Comparison of ENCODE assay signal across 33 cellular contexts in the genomic region with DNA sequence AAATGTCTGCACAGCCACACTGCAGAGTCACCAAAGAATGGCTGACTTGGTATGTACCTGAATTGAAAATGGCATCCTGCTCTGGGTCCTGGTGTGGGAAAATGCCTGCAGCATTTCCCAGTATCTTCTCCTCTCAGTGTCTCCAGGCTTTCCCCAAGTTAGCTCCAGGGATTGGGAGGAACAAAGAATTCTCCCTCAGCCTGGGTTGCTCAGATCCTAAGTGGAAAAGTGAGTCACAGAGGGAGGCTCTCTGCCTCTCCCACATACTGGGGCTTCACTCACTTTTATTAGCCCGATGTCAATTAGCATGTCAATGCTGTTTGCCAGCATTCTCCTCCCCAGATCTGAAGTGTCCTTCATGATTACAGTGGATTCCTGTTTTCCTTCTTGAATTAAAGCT.
"Had no signal": no experiment of that assay in that cellular context is flagged by ENCODE, and none has a peak within 500 bp of the region (broad histone marks: within the 10 kb centered on the region; RNA-seq: fewer than 3 reads in every experiment).

No MANE protein-coding gene starts in this region.

- H3K4me3 ChIP-seq: colonic mucosa, esophagus squamous epithelium, gastroesophageal sphincter had no signal

- H3K4me3 Mint-ChIP-seq: activated B cell treated with CpG ODN at 0.5 μM for 24 hours; activated CD4-positive, alpha-beta memory T cell treated with anti-CD3 and anti-CD28 coated beads for 36 hours; activated CD4-positive, alpha-beta T cell treated with anti-CD3 and anti-CD28 coated beads for 36 hours; activated CD4-positive, alpha-beta T cell treated with anti-CD3 and anti-CD28 coated beads, Interleukin-2, amount 10 ng/mL, durations not matched to agents 24 days and 14 days; activated CD8-positive, alpha-beta memory T cell treated with anti-CD3 and anti-CD28 coated beads, Interleukin-2, amount 10 ng/mL, durations not matched to agents 7 days and 5 days; activated CD8-positive, alpha-beta T cell treated with anti-CD3 and anti-CD28 coated beads, Interleukin-2, amount 10 ng/mL, durations not matched to agents 7 days and 5 days; activated naive CD4-positive, alpha-beta T cell treated with anti-CD3 and anti-CD28 coated beads, Interleukin-2, amount 10 ng/mL, durations not matched to agents 7 days and 5 days; activated naive CD8-positive, alpha-beta T cell treated with anti-CD3 and anti-CD28 coated beads, Interleukin-2, amount 10 ng/mL, durations not matched to agents 7 days and 5 days; activated T-helper 1 cell treated with anti-CD3 and anti-CD28 coated beads, Interleukin-12 subunit alpha, Interleukin-12 subunit beta, Interleukin-2, Interleukin-4 antibody, amounts not matched to agents 30 ng/mL and 10 ng/mL and 1 ng/mL, durations not matched to agents 14 hours and 24 hours and 36 hours; T-cell; T-helper 1 cell treated with Interleukin-12 subunit alpha and Interleukin-12 subunit beta and Interleukin-4 antibody, amounts not matched to agents 30 μg/mL and 1 μg/mL, for 36 hours; T-helper 2 cell treated with Interferon-gamma antibody and Interleukin-4, amounts not matched to agents 5 μg/mL and 100 μg/mL, for 36 hours had no signal

- H3K4me1 ChIP-seq: colonic mucosa, esophagus squamous epithelium, gastroesophageal sphincter had no signal

- H3K27me3 Mint-ChIP-seq: activated B cell treated with CpG ODN at 0.5 μM for 24 hours; activated CD4-positive, alpha-beta memory T cell treated with anti-CD3 and anti-CD28 coated beads for 36 hours; activated CD4-positive, alpha-beta T cell treated with anti-CD3 and anti-CD28 coated beads for 36 hours; activated CD4-positive, alpha-beta T cell treated with anti-CD3 and anti-CD28 coated beads, Interleukin-2, amount 10 ng/mL, durations not matched to agents 24 days and 14 days; activated CD8-positive, alpha-beta memory T cell treated with anti-CD3 and anti-CD28 coated beads, Interleukin-2, amount 10 ng/mL, durations not matched to agents 7 days and 5 days; activated naive CD4-positive, alpha-beta T cell treated with anti-CD3 and anti-CD28 coated beads, Interleukin-2, amount 10 ng/mL, durations not matched to agents 7 days and 5 days; activated naive CD8-positive, alpha-beta T cell treated with anti-CD3 and anti-CD28 coated beads, Interleukin-2, amount 10 ng/mL, durations not matched to agents 7 days and 5 days; T-cell had no signal

- H3K9me3 Mint-ChIP-seq: activated CD4-positive, alpha-beta T cell treated with anti-CD3 and anti-CD28 coated beads, Interleukin-2, amount 10 ng/mL, durations not matched to agents 24 days and 14 days had no signal

- H3K27ac Mint-ChIP-seq: activated B cell treated with CpG ODN at 0.5 μM for 24 hours; activated CD4-positive, alpha-beta memory T cell treated with anti-CD3 and anti-CD28 coated beads for 36 hours; activated CD4-positive, alpha-beta T cell treated with anti-CD3 and anti-CD28 coated beads for 36 hours; activated CD4-positive, alpha-beta T cell treated with anti-CD3 and anti-CD28 coated beads, Interleukin-2, amount 10 ng/mL, durations not matched to agents 24 days and 14 days; activated CD8-positive, alpha-beta memory T cell treated with anti-CD3 and anti-CD28 coated beads, Interleukin-2, amount 10 ng/mL, durations not matched to agents 7 days and 5 days; activated CD8-positive, alpha-beta T cell treated with anti-CD3 and anti-CD28 coated beads, Interleukin-2, amount 10 ng/mL, durations not matched to agents 7 days and 5 days; activated naive CD4-positive, alpha-beta T cell treated with anti-CD3 and anti-CD28 coated beads, Interleukin-2, amount 10 ng/mL, durations not matched to agents 7 days and 5 days; activated naive CD4-positive, alpha-beta T cell treated with anti-CD3 and anti-CD28 coated beads, Interleukin-2, amount 50 U/mL, for 72 hours; activated naive CD8-positive, alpha-beta T cell treated with anti-CD3 and anti-CD28 coated beads, Interleukin-2, amount 10 ng/mL, durations not matched to agents 7 days and 5 days; activated T-helper 1 cell treated with anti-CD3 and anti-CD28 coated beads, Interleukin-12 subunit alpha, Interleukin-12 subunit beta, Interleukin-2, Interleukin-4 antibody, amounts not matched to agents 30 ng/mL and 10 ng/mL and 1 ng/mL, durations not matched to agents 14 hours and 24 hours and 36 hours; activated T-helper 2 cell treated with anti-CD3 and anti-CD28 coated beads, Interferon-gamma antibody, Interleukin-2, Interleukin-4, amounts not matched to agents 10 μg/mL and 5 μg/mL and 100 μg/mL, durations not matched to agents 14 hours and 24 hours and 36 hours; T-cell; T-helper 1 cell treated with Interleukin-12 subunit alpha and Interleukin-12 subunit beta and Interleukin-4 antibody, amounts not matched to agents 30 μg/mL and 1 μg/mL, for 36 hours; T-helper 2 cell treated with Interferon-gamma antibody and Interleukin-4, amounts not matched to agents 5 μg/mL and 100 μg/mL, for 36 hours had no signal

- H3K9me3 ChIP-seq: colonic mucosa had no signal

- H3K36me3 ChIP-seq: brain microvascular endothelial cell, colonic mucosa, esophagus squamous epithelium, gastroesophageal sphincter, WERI-Rb-1 had no signal

- ATAC-seq: activated CD4-positive, alpha-beta T cell treated with anti-CD3 and anti-CD28 coated beads for 36 hours; activated CD8-positive, alpha-beta memory T cell treated with anti-CD3 and anti-CD28 coated beads, Interleukin-2, amount 10 ng/mL, durations not matched to agents 7 days and 5 days; activated CD8-positive, alpha-beta T cell treated with anti-CD3 and anti-CD28 coated beads, Interleukin-2, amount 10 ng/mL, durations not matched to agents 7 days and 5 days; activated naive CD4-positive, alpha-beta T cell treated with anti-CD3 and anti-CD28 coated beads, Interleukin-2, amount 50 U/mL, for 72 hours; gastroesophageal sphincter; T-cell had no signal

- H3K36me3 Mint-ChIP-seq: activated CD4-positive, alpha-beta memory T cell treated with anti-CD3 and anti-CD28 coated beads for 36 hours; activated CD8-positive, alpha-beta memory T cell treated with anti-CD3 and anti-CD28 coated beads, Interleukin-2, amount 10 ng/mL, durations not matched to agents 7 days and 5 days; activated naive CD4-positive, alpha-beta T cell treated with anti-CD3 and anti-CD28 coated beads, Interleukin-2, amount 10 ng/mL, durations not matched to agents 7 days and 5 days; activated naive CD8-positive, alpha-beta T cell treated with anti-CD3 and anti-CD28 coated beads, Interleukin-2, amount 10 ng/mL, durations not matched to agents 7 days and 5 days; T-cell had no signal

- H3K27ac ChIP-seq: brain microvascular endothelial cell, colonic mucosa, epithelial cell of prostate, esophagus squamous epithelium, gastroesophageal sphincter, WERI-Rb-1 had no signal

- H3K4me1 Mint-ChIP-seq: activated B cell treated with CpG ODN at 0.5 μM for 24 hours; activated CD4-positive, alpha-beta T cell treated with anti-CD3 and anti-CD28 coated beads for 36 hours; activated CD4-positive, alpha-beta T cell treated with anti-CD3 and anti-CD28 coated beads, Interleukin-2, amount 10 ng/mL, durations not matched to agents 24 days and 14 days; activated CD8-positive, alpha-beta memory T cell treated with anti-CD3 and anti-CD28 coated beads, Interleukin-2, amount 10 ng/mL, durations not matched to agents 7 days and 5 days; activated naive CD4-positive, alpha-beta T cell treated with anti-CD3 and anti-CD28 coated beads, Interleukin-2, amount 10 ng/mL, durations not matched to agents 7 days and 5 days; activated naive CD8-positive, alpha-beta T cell treated with anti-CD3 and anti-CD28 coated beads, Interleukin-2, amount 10 ng/mL, durations not matched to agents 7 days and 5 days; T-cell had no signal

- FAIRE-seq: astrocyte, endometrium, endothelial cell of umbilical vein had no signal

- DNase-seq: activated B cell treated with CpG ODN at 0.5 μM for 24 hours; activated CD4-positive, alpha-beta memory T cell treated with anti-CD3 and anti-CD28 coated beads for 36 hours; activated CD4-positive, alpha-beta T cell treated with anti-CD3 and anti-CD28 coated beads for 36 hours; activated CD4-positive, alpha-beta T cell treated with anti-CD3 and anti-CD28 coated beads, Interleukin-2, amount 10 ng/mL, durations not matched to agents 24 days and 14 days; activated CD4-positive, CD25-positive, alpha-beta regulatory T cell treated with anti-CD3 and anti-CD28 coated beads, Interleukin-2, amount 50 U/mL, for 72 hours; activated CD8-positive, alpha-beta memory T cell treated with anti-CD3 and anti-CD28 coated beads, Interleukin-2, amount 10 ng/mL, durations not matched to agents 7 days and 5 days; activated CD8-positive, alpha-beta memory T cell treated with anti-CD3 and anti-CD28 coated beads, Interleukin-2, amount 50 U/mL, for 4 hours; activated CD8-positive, alpha-beta T cell treated with anti-CD3 and anti-CD28 coated beads, Interleukin-2, amount 10 ng/mL, durations not matched to agents 7 days and 5 days; activated effector memory CD4-positive, alpha-beta T cell treated with anti-CD3 and anti-CD28 coated beads, Interleukin-2, amount 50 U/mL, for 16 hours; activated naive CD4-positive, alpha-beta T cell treated with anti-CD3 and anti-CD28 coated beads, Interleukin-2, amount 10 ng/mL, durations not matched to agents 7 days and 5 days; activated naive CD8-positive, alpha-beta T cell treated with anti-CD3 and anti-CD28 coated beads, Interleukin-2, amount 10 ng/mL, durations not matched to agents 7 days and 5 days; activated T-cell treated with anti-CD3 and anti-CD28 coated beads, Interleukin-2, amount 50 U/mL, for 1 hour; activated T-cell treated with anti-CD3 and anti-CD28 coated beads, Interleukin-2, amount 50 U/mL, for 48 hours; brain microvascular endothelial cell; caudate nucleus; colonic mucosa; effector CD8-positive, alpha-beta T cell; esophagus squamous epithelium; foreskin melanocyte; SW 1271; T-cell; T1000; WERI-Rb-1 had no signal

- H3K27me3 ChIP-seq: brain microvascular endothelial cell, colonic mucosa, esophagus squamous epithelium, gastroesophageal sphincter had no signal
